ENCODE assay signal across 8 cellular contexts in genomic region chr12:89225401-89225800, GRCh38.
DNase-seq lines count a peak whose midpoint lies in the region; ATAC-seq and TF ChIP-seq lines count a peak whose summit lies in the region.

No MANE protein-coding gene starts in this region.

- no peak overlapping the region for H3K4me3 ChIP-seq in CD8-positive, alpha-beta T cell (ENCODE audit: low read depth, low read length)
- H3K4me3 ChIP-seq in adrenal gland (no peak overlapping the region), mucosa of descending colon (no peak overlapping the region)

- peaks cover 17% of the 10 kb centered on the region for H3K4me1 Mint-ChIP-seq in CD8-positive, alpha-beta T cell (ENCODE audit: low read depth)

- intact Hi-C loops in CD8-positive, alpha-beta T cell (cut with DNase I, micrococcal nuclease): loop anchor here in 1 of 2 experiments (10.0 kb wide), 1 partner anchor 299 kb away; the partner anchor contains the start of genes GALNT4 and POC1B
- intact Hi-C loops in adrenal gland (cut with DNase I): no loop called here
- intact Hi-C loops in mucosa of descending colon (cut with DNase I, micrococcal nuclease): no loop called here

- H3K27ac ChIP-seq in CD8-positive, alpha-beta T cell (ENCODE audit: low read depth, low read length): no peak overlapping the region
- H3K27ac ChIP-seq in adrenal gland: no peak overlapping the region

- no peaks in the 10 kb centered on the region for H3K27me3 ChIP-seq in CD8-positive, alpha-beta T cell (ENCODE audit: insufficient read depth, low read length)
- H3K27me3 ChIP-seq in adrenal gland: no peaks in the 10 kb centered on the region

- H3K36me3 Mint-ChIP-seq in CD8-positive, alpha-beta T cell: no peaks in the 10 kb centered on the region

- no peaks in the 10 kb centered on the region for H3K36me3 ChIP-seq in CD8-positive, alpha-beta T cell (ENCODE audit: insufficient read depth, low read length)
- H3K36me3 ChIP-seq in adrenal gland (replicated peaks in 1 of 2) (no peaks in the 10 kb centered on the region), mucosa of descending colon (ENCODE audit: low read depth) (no peaks in the 10 kb centered on the region)

- POLR2A ChIA-PET in CD8-positive, alpha-beta T cell (lab: Charles Lee): interaction anchor here (0.6 to 0.7 kb wide), 2 partner anchors 10 to 20 kb away, joined by 3 read pairs; no protein-coding TSS in a partner anchor

- H3K27me3 Mint-ChIP-seq in CD8-positive, alpha-beta T cell (ENCODE audit: low read depth): peaks cover 3% of the 10 kb centered on the region

- peak; percentile 31 to 78 (median 63) for DNase-seq in CD8-positive, alpha-beta T cell
- DNase-seq in T follicular helper cell (ENCODE audit: low read depth): peak; percentile 63
- DNase-seq in adrenal gland: peak in 4 of 7 donors; percentile 18 to 37 (median 24)
- DNase-seq in mucosa of descending colon: peak in 1 of 3 donors; percentile 35
- DNase-seq in stimulated activated naive CD8-positive, alpha-beta T cell treated with anti-CD3 and anti-CD28 coated beads, Interleukin-15, Interleukin-2, amounts not matched to agents 100 U/mL and 50 U/mL, for 24 hours: peak; percentile 72
- DNase-seq in GDM1 (lab: John Stamatoyannopoulos, UW): no peak
- DNase-seq in hippocampal formation (lab: John Stamatoyannopoulos, UW): no peak

- TF ChIP-seq CTCF in CD8-positive, alpha-beta T cell (IDR thresholded peaks at IDR 0.05): no peak
- TF ChIP-seq CTCF in adrenal gland (IDR thresholded peaks at IDR 0.05): no peak
- TF ChIP-seq CTCF in mucosa of descending colon (IDR thresholded peaks at IDR 0.05): no peak

- peaks cover 13% of the 10 kb centered on the region for H3K4me1 ChIP-seq in CD8-positive, alpha-beta T cell (ENCODE audit: insufficient read depth, low read length)
- H3K4me1 ChIP-seq in adrenal gland (replicated peaks in 1 of 2) (no peaks in the 10 kb centered on the region), mucosa of descending colon (ENCODE audit: low read depth) (peaks cover 16% of the 10 kb centered on the region)

- peak; percentile 98 for ATAC-seq in CD8-positive, alpha-beta T cell
- ATAC-seq in HG02610 (IDR thresholded peaks at IDR 0.05; ENCODE audit: unreplicated experiment) (peak; percentile 51), mucosa of descending colon (peak; percentile 74)
- peak; percentile 97 for ATAC-seq in stimulated activated naive CD8-positive, alpha-beta T cell treated with anti-CD3 and anti-CD28 coated beads, Interleukin-15, Interleukin-2, amounts not matched to agents 100 U/mL and 50 U/mL, for 24 hours

- no peaks in the 10 kb centered on the region for H3K9me3 ChIP-seq in CD8-positive, alpha-beta T cell (ENCODE audit: low read length)
- H3K9me3 ChIP-seq in adrenal gland (replicated peaks in 1 of 3) (no peaks in the 10 kb centered on the region), mucosa of descending colon (no peaks in the 10 kb centered on the region)

- peak overlapping the region; percentile 62 for H3K27ac Mint-ChIP-seq in CD8-positive, alpha-beta T cell

- no peak for TF ChIP-seq POLR2A in adrenal gland (IDR thresholded peaks at IDR 0.05)

- CTCF ChIA-PET in CD8-positive, alpha-beta T cell (lab: Charles Lee): interaction anchor here (1.1 kb wide), 1 partner anchor 173 kb away, joined by 3 read pairs; no protein-coding TSS in a partner anchor

- no peaks in the 10 kb centered on the region for H3K9me3 Mint-ChIP-seq in CD8-positive, alpha-beta T cell

- WGBS in adrenal gland, 4 donors: 37 to 58% (median 43%) methylated on average over 5 of the region's 5 CpGs

- H3K4me3 Mint-ChIP-seq in CD8-positive, alpha-beta T cell: no peak overlapping the region

Comparison
In these comparisons a context has a peak if more than half of its experiments do, and no peak if none do; other contexts are left out.
1. DNase-seq: peak in CD8-positive, alpha-beta T cell (7 of 7), T follicular helper cell (single experiment), adrenal gland (4 of 7) and stimulated activated naive CD8-positive, alpha-beta T cell treated with anti-CD3 and anti-CD28 coated beads, Interleukin-15, Interleukin-2, amounts not matched to agents 100 U/mL and 50 U/mL, for 24 hours (single experiment); none in GDM1 (single experiment) and hippocampal formation (0 of 2).
2. Peak in every context shown above with its lines, with median percentiles within 50 percentile points of each other: ATAC-seq.